Comparison of ENCODE assay signal across 8 cellular contexts in the genomic region with DNA sequence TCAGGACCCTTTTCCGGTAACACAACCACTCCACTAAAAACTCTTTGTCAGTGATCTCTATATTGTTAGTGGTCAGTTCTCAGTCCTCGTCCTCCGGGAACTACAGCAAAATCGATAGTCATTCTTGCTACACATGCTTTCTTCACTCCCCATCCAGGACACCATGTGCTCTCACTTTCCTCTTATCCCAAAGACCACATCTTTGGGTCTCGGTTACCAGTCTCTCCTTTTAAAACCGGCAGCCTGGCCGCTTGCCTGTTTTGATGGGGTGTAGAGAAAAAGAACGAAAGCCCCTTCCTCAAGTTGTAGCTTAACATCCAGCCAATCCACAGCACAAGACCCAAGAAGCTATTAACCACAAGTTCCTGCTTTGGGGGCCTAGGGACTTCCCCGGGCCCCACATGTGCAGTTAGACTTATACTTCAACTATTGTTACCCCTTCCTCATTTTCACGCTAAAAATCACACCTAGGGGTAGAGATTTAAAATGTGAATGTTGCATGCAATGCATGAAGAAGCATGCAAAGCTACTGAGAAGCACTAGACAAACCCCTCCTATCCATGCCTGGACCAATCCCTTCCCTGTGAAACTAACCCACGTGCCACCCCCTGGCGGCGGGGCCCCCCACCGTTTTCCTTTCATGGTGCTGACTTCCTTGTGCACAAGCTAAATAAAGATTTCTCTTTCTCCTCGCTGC. TPM values are rescaled to one million over a fixed set of nuclear protein-coding genes. Genes with fewer than 3 reads are reported as not detected.
A peak's percentile ranks its signal among the peaks of the same experiment; 100 is the strongest.
DNase-seq lines count a peak whose midpoint lies in the region; ATAC-seq, FAIRE-seq and TF ChIP-seq lines count a peak whose summit lies in the region.

No MANE protein-coding gene starts in this region.

- FAIRE-seq in kidney (lab: Jason Lieb, UNC), result no peak

- no peak for TF ChIP-seq EP300 in suprapubic skin (IDR thresholded peaks at IDR 0.05)

- peak overlapping the region; percentile 65 to 81 for H3K4me3 ChIP-seq in kidney (ENCODE audit: low read length in 2 of 2)
- peak overlapping the region; percentile 99 for H3K4me3 ChIP-seq in suprapubic skin

- no peaks in the 10 kb centered on the region for H3K27me3 ChIP-seq in suprapubic skin

- peak overlapping the region in 1 of 2 donors; percentile 94 for H3K9ac ChIP-seq in kidney (ENCODE audit: low read length in 2 of 2)

- intact Hi-C loops in kidney (cut with DNase I), result no loop called here

- no peak for ATAC-seq in activated CD8-positive, alpha-beta memory T cell treated with anti-CD3 and anti-CD28 coated beads, Interleukin-2, amount 10 ng/mL, durations not matched to agents 7 days and 5 days
- ATAC-seq in HG03469 (IDR thresholded peaks at IDR 0.05; ENCODE audit: unreplicated experiment), result no peak

- peaks cover 0 to 3% of the 10 kb centered on the region in 2 donors for H3K36me3 ChIP-seq in kidney (ENCODE audit: control insufficient read depth in 1 of 2, insufficient read depth in 2 of 2, low read length in 2 of 2)
- no peaks in the 10 kb centered on the region for H3K36me3 ChIP-seq in suprapubic skin

- TF ChIP-seq CTCF in kidney (IDR thresholded peaks at IDR 0.05; ENCODE audit: borderline replicate concordance, extremely low read depth, insufficient read depth), result no peak
- TF ChIP-seq CTCF in suprapubic skin (IDR thresholded peaks at IDR 0.05), result no peak

- TF ChIP-seq POLR2A in suprapubic skin (IDR thresholded peaks at IDR 0.05), result no peak

- peaks cover 18% of the 10 kb centered on the region for H3K27me3 Mint-ChIP-seq in activated CD8-positive, alpha-beta memory T cell treated with anti-CD3 and anti-CD28 coated beads, Interleukin-2, amount 10 ng/mL, durations not matched to agents 7 days and 5 days

- H3K4me1 ChIP-seq in kidney (ENCODE audit: control insufficient read depth in 1 of 2, insufficient read depth in 1 of 2, low read depth in 1 of 2, low read length in 2 of 2) (peaks cover 16 to 30% of the 10 kb centered on the region in 2 donors), suprapubic skin (peaks cover 37% of the 10 kb centered on the region)

- H3K27ac ChIP-seq in kidney (ENCODE audit: low read depth in 2 of 2, low read length in 2 of 2), result no peak overlapping the region
- H3K27ac ChIP-seq in suprapubic skin, result no peak overlapping the region

- H3K27ac Mint-ChIP-seq in activated CD8-positive, alpha-beta memory T cell treated with anti-CD3 and anti-CD28 coated beads, Interleukin-2, amount 10 ng/mL, durations not matched to agents 7 days and 5 days, result peak overlapping the region; percentile 96

- CTCF ChIA-PET in activated CD8-positive, alpha-beta memory T cell treated with anti-CD3 and anti-CD28 coated beads, Interleukin-2, amount 10 ng/mL, durations not matched to agents 7 days and 5 days (lab: Charles Lee), result interaction anchor here (0.8 to 3.0 kb wide), 5 partner anchors 17 to 264 kb away, joined by 3 to 10 read pairs (median 3); no protein-coding TSS in a partner anchor

- DNase-seq in DMS153 (lab: John Stamatoyannopoulos, UW), result peak; percentile 40
- DNase-seq in DMS153 treated with DMSO at 0.1 percent for 48 hours (lab: John Stamatoyannopoulos, UW; ENCODE audit: unreplicated experiment), result no peak
- peak; percentile 79 for DNase-seq in activated CD8-positive, alpha-beta memory T cell treated with anti-CD3 and anti-CD28 coated beads, Interleukin-2, amount 10 ng/mL, durations not matched to agents 7 days and 5 days
- no peak for DNase-seq in kidney
- DNase-seq in suprapubic skin (ENCODE audit: low spot score in 2 of 2), result peak in 1 of 2 donors; percentile 69
- DNase-seq in DMS79 (lab: John Stamatoyannopoulos, UW), result no peak
- DNase-seq in mesenteric fat pad (ENCODE audit: low spot score), result no peak

- H3K9me3 ChIP-seq in kidney (ENCODE audit: control insufficient read depth in 1 of 2, low read length in 2 of 2) (no peaks in the 10 kb centered on the region), suprapubic skin (no peaks in the 10 kb centered on the region)

- H3K4me1 Mint-ChIP-seq in activated CD8-positive, alpha-beta memory T cell treated with anti-CD3 and anti-CD28 coated beads, Interleukin-2, amount 10 ng/mL, durations not matched to agents 7 days and 5 days, result peaks cover 29% of the 10 kb centered on the region

- peaks cover 19% of the 10 kb centered on the region for H3K36me3 Mint-ChIP-seq in activated CD8-positive, alpha-beta memory T cell treated with anti-CD3 and anti-CD28 coated beads, Interleukin-2, amount 10 ng/mL, durations not matched to agents 7 days and 5 days

- peaks cover 7% of the 10 kb centered on the region for H3K9me3 Mint-ChIP-seq in activated CD8-positive, alpha-beta memory T cell treated with anti-CD3 and anti-CD28 coated beads, Interleukin-2, amount 10 ng/mL, durations not matched to agents 7 days and 5 days (ENCODE audit: low read depth)

- H3K4me3 Mint-ChIP-seq in activated CD8-positive, alpha-beta memory T cell treated with anti-CD3 and anti-CD28 coated beads, Interleukin-2, amount 10 ng/mL, durations not matched to agents 7 days and 5 days, result peak overlapping the region; percentile 88

- WGBS in suprapubic skin, result 83% methylated on average over 15 of the region's 15 CpGs

RNA-seq across cellular contexts. Expression of a gene that starts 1.5 kb away (rescaled TPM):
- 10 to 100 TPM; 33.3 to 35.8 TPM for total RNA-seq in activated CD8-positive, alpha-beta memory T cell treated with anti-CD3 and anti-CD28 coated beads, Interleukin-2, amount 10 ng/mL, durations not matched to agents 7 days and 5 days
- total RNA-seq in kidney (65.5 TPM), suprapubic skin (100 to 1,000 TPM in 2 of 4 donors, 10 to 100 TPM in 2; 96.6 to 105 (median 100) TPM), mesenteric fat pad (63.6 TPM)
- polyA plus RNA-seq in kidney (ENCODE audit: insufficient read depth, low read depth, low replicate concordance), result 88.0 TPM

Comparison
In these comparisons a context has a peak if more than half of its experiments do, and no peak if none do; other contexts are left out.
1. DNase-seq: peak in DMS153 (single experiment) and activated CD8-positive, alpha-beta memory T cell treated with anti-CD3 and anti-CD28 coated beads, Interleukin-2, amount 10 ng/mL, durations not matched to agents 7 days and 5 days (single experiment); none in DMS153 treated with DMSO at 0.1 percent for 48 hours (single experiment), kidney (single experiment), DMS79 (single experiment) and mesenteric fat pad (single experiment).